ENCODE assay signal across 1 cellular context in genomic region chr17:50094753-50095616, GRCh38.
TF ChIP-seq lines count a peak whose summit lies in the region.

TSS of gene PDK2 (plus strand) at chr17:50095351. CDS start at chr17:50095436, 85 bp downstream.

TF ChIP-seq in HepG2, 621 proteins besides CTCF, POLR2A, EP300 and RAD21 (continued from another document and continues in another):
- TF ChIP-seq ZNF337 (CRISPR knock-in tag; IDR thresholded peaks at IDR 0.05; ENCODE audit: borderline replicate concordance, low read depth) (0 out of 2 replicates have a peak, but pooled peaks have one; percentile 17), GATA4 (IDR thresholded peaks at IDR 0.05; ENCODE audit: borderline replicate concordance, low read depth) (no peak), TERF1 (CRISPR knock-in tag; IDR thresholded peaks at IDR 0.05) (0 out of 2 replicates have a peak, but pooled peaks have one; percentile 60), ZNF749 (CRISPR knock-in tag; IDR thresholded peaks at IDR 0.05; ENCODE audit: borderline replicate concordance) (peak; percentile 70; the same call in 1 of the 2 replicates), ZNF557 (CRISPR knock-in tag; IDR thresholded peaks at IDR 0.05) (no peak), SIX1 (CRISPR knock-in tag; IDR thresholded peaks at IDR 0.05; ENCODE audit: borderline replicate concordance) (no peak), ARNTL (CRISPR knock-in tag; IDR thresholded peaks at IDR 0.05) (peak; percentile 96), RELA (CRISPR knock-in tag; IDR thresholded peaks at IDR 0.05) (no peak; the same call in 1 of the 2 replicates), ZBTB43 (CRISPR knock-in tag; conservative IDR thresholded peaks at IDR 0.05) (peak; percentile 43; the same call in 1 of the 2 replicates), TFE3 (CRISPR knock-in tag; IDR thresholded peaks at IDR 0.05) (peak; percentile 78), SALL1 (CRISPR knock-in tag; IDR thresholded peaks at IDR 0.05) (peak; percentile 81), RNF2 (conservative IDR thresholded peaks at IDR 0.05; ENCODE audit: low read depth) (peak; percentile 80; the same call in 1 of the 2 replicates), AHR (CRISPR knock-in tag; IDR thresholded peaks at IDR 0.05) (0 out of 2 replicates have a peak, but pooled peaks have one; percentile 43), ZNF329 (CRISPR knock-in tag; IDR thresholded peaks at IDR 0.05; ENCODE audit: low read depth) (no peak), ZNF383 (CRISPR knock-in tag; IDR thresholded peaks at IDR 0.05; ENCODE audit: borderline replicate concordance) (0 out of 2 replicates have a peak, but pooled peaks have one; percentile 44), MATR3 (CRISPR knock-in tag; IDR thresholded peaks at IDR 0.05) (no peak), MTERF4 (CRISPR knock-in tag; IDR thresholded peaks at IDR 0.05) (no peak), ZBTB8A (CRISPR knock-in tag; IDR thresholded peaks at IDR 0.05; ENCODE audit: borderline replicate concordance, low read depth) (0 out of 2 replicates have a peak, but pooled peaks have one; percentile 84), IRX3 (CRISPR knock-in tag; IDR thresholded peaks at IDR 0.05; ENCODE audit: borderline replicate concordance, low read depth) (0 out of 2 replicates have a peak, but pooled peaks have one; percentile 34), GPN1 (CRISPR knock-in tag; IDR thresholded peaks at IDR 0.05; ENCODE audit: borderline replicate concordance) (peak; percentile 70; the same call in 1 of the 2 replicates), GABPA (IDR thresholded peaks at IDR 0.05; ENCODE audit: low read depth, low read length) (no peak), GABPA (CRISPR knock-in tag; IDR thresholded peaks at IDR 0.05; ENCODE audit: low read depth) (peak; percentile 55), ZNF670 (CRISPR knock-in tag; IDR thresholded peaks at IDR 0.05; ENCODE audit: borderline replicate concordance) (no peak), ZNF660 (CRISPR knock-in tag; IDR thresholded peaks at IDR 0.05; ENCODE audit: borderline replicate concordance, low read depth) (no peak; the same call in 1 of the 2 replicates), ETV6 (CRISPR knock-in tag; conservative IDR thresholded peaks at IDR 0.05) (peak; percentile 82; the same call in 1 of the 2 replicates), ATF7 (IDR thresholded peaks at IDR 0.05) (no peak), ATF7 (CRISPR knock-in tag; IDR thresholded peaks at IDR 0.05) (no peak), ZNF468 (CRISPR knock-in tag; IDR thresholded peaks at IDR 0.05) (peak; percentile 54; the same call in 1 of the 2 replicates), ZNF263 (CRISPR knock-in tag; IDR thresholded peaks at IDR 0.05) (peak; percentile 53), MED1 (CRISPR knock-in tag; IDR thresholded peaks at IDR 0.05) (no peak), ZBTB2 (CRISPR knock-in tag; IDR thresholded peaks at IDR 0.05; ENCODE audit: low read depth) (peak; percentile 56; the same call in 1 of the 2 replicates), ZNF589 (CRISPR knock-in tag; conservative IDR thresholded peaks at IDR 0.05) (no peak), SALL2 (CRISPR knock-in tag; IDR thresholded peaks at IDR 0.05) (peak; percentile 85), SIN3A (IDR thresholded peaks at IDR 0.05; ENCODE audit: borderline replicate concordance, low read depth, low read length) (peak; percentile 61; the same call in 1 of the 2 replicates), ZBTB37 (CRISPR knock-in tag; IDR thresholded peaks at IDR 0.05) (no peak), NCOR1 (IDR thresholded peaks at IDR 0.05; ENCODE audit: borderline replicate concordance, low read length) (peak; percentile 65), HES4 (CRISPR knock-in tag; IDR thresholded peaks at IDR 0.05; ENCODE audit: borderline replicate concordance) (no peak), ZNF441 (CRISPR knock-in tag; IDR thresholded peaks at IDR 0.05; ENCODE audit: borderline replicate concordance) (no peak), SKIL (CRISPR knock-in tag; IDR thresholded peaks at IDR 0.05; ENCODE audit: borderline replicate concordance) (peak; percentile 61; the same call in 1 of the 2 replicates), CEBPG (CRISPR knock-in tag; IDR thresholded peaks at IDR 0.05) (no peak), MTA1 (CRISPR knock-in tag; IDR thresholded peaks at IDR 0.05; ENCODE audit: borderline replicate concordance) (peak; percentile 86; the same call in 1 of the 2 replicates), ARID5B (CRISPR knock-in tag; IDR thresholded peaks at IDR 0.05) (peak; percentile 61), CBX5 (CRISPR knock-in tag; IDR thresholded peaks at IDR 0.05; ENCODE audit: borderline replicate concordance) (0 out of 2 replicates have a peak, but pooled peaks have one; percentile 48), ZNF501 (CRISPR knock-in tag; IDR thresholded peaks at IDR 0.05) (peak; percentile 93), CENPBD1 (CRISPR knock-in tag; IDR thresholded peaks at IDR 0.05; ENCODE audit: borderline replicate concordance, low read depth) (no peak), TCF7 (IDR thresholded peaks at IDR 0.05; ENCODE audit: low read depth) (no peak), MED13 (CRISPR knock-in tag; IDR thresholded peaks at IDR 0.05) (peak; percentile 1; the same call in 1 of the 2 replicates), DRAP1 (CRISPR knock-in tag; IDR thresholded peaks at IDR 0.05) (peak; percentile 67), CSRNP2 (CRISPR knock-in tag; conservative IDR thresholded peaks at IDR 0.05; ENCODE audit: low read depth) (no peak)
